12 cellular contexts compared by ENCODE assay signal in genomic region chrX:54934058-54934457, GRCh38. TPM values are rescaled to one million over a fixed set of nuclear protein-coding genes. Genes with fewer than 3 reads are reported as not detected.
"Had no signal": no experiment of that assay in that cellular context is flagged by ENCODE, and none has a peak within 500 bp of the region (broad histone marks: within the 10 kb centered on the region; RNA-seq: fewer than 3 reads in every experiment).

No MANE protein-coding gene starts in this region.

- H3K9ac ChIP-seq: GM23248 had no signal

- H3K27ac ChIP-seq: GM23248 had no signal

- H3K4me1 ChIP-seq: HAP-1 had no signal

- H3K36me3 ChIP-seq: HAP-1 had no signal

- H3K27ac Mint-ChIP-seq: GM23338, H9, HFFc6 had no signal

- H3K4me3 ChIP-seq: GM23248, GM23338, HAP-1 had no signal

- ATAC-seq: GM23338, HCT116 had no signal

- FAIRE-seq: H1, H54 had no signal

- DNase-seq: GM23248, GOT3, H7, H9, HCEC 1CT, HFFc6 had no signal

- H3K4me3 Mint-ChIP-seq: GM23338, H9, HFFc6 had no signal

- H2AFZ ChIP-seq: GM23248, GM23338 had no signal

- H3K9me3 ChIP-seq: HAP-1 had no signal

- H3K9me3 Mint-ChIP-seq: GM23338, HFFc6 had no signal

- H3K4me2 ChIP-seq: GM23338 had no signal

- H3K4me1 Mint-ChIP-seq: GM23338, H9 had no signal

RNA-seq across cellular contexts. Expression of gene PFKFB1, which starts 59.9 kb away (rescaled TPM):
- total RNA-seq: GM23248, GM23338, H4, HFFc6 had no signal
